In genomic region chr22:17991992-17992391, GRCh38 we compare ENCODE assay signal across 7 cellular contexts. TPM values are rescaled to one million over a fixed set of nuclear protein-coding genes. Genes with fewer than 3 reads are reported as not detected.
DNase-seq lines count a peak whose midpoint lies in the region; ATAC-seq, FAIRE-seq and TF ChIP-seq lines count a peak whose summit lies in the region.
"Not testable (repeated sequence)": the region's sequence is repeated elsewhere in the genome, so short reads cannot be mapped to it uniquely, and the experiment has no call there.

No MANE protein-coding gene starts in this region.

- not testable (repeated sequence) for H2AK5ac ChIP-seq in IMR-90 (ENCODE audit: low read depth, low read length)

- not testable (repeated sequence) for H2BK15ac ChIP-seq in IMR-90 (ENCODE audit: low read depth, low read length)

- H3K4me3 ChIP-seq in IMR-90 (ENCODE audit: insufficient read depth, low read depth, low read length); bronchial epithelial cell (ENCODE audit: low read depth, low read length); right lobe of liver; spleen: not testable (repeated sequence)

- H4K91ac ChIP-seq in IMR-90 (ENCODE audit: insufficient read depth, low read depth, low read length) = not testable (repeated sequence)

- H3K79me1 ChIP-seq in IMR-90 (ENCODE audit: low read depth in 1 of 2, low read length in 2 of 2) = peaks cover 39 to 75% of the 10 kb centered on the region in 2 experiments

- not testable (repeated sequence) for H2BK5ac ChIP-seq in IMR-90 (ENCODE audit: low read depth, low read length, poor library complexity, severe bottlenecking)

- H3K27ac ChIP-seq in IMR-90 (ENCODE audit: insufficient read depth, low read length) = not testable (repeated sequence)
- peak overlapping the region; percentile 40 for H3K27ac ChIP-seq in RWPE1
- H3K27ac ChIP-seq in right lobe of liver = peak overlapping the region in 1 of 3 donors; percentile 66
- peak overlapping the region in 5 of 8 donors; percentile 42 to 67 (median 49) for H3K27ac ChIP-seq in spleen

- peaks cover 30% of the 10 kb centered on the region for H4K20me1 ChIP-seq in IMR-90 (ENCODE audit: insufficient read depth, low read length)

- H3K4me2 ChIP-seq in IMR-90 (ENCODE audit: low read depth, low read length) = not testable (repeated sequence)

- H3K56ac ChIP-seq in IMR-90 (ENCODE audit: extremely low read depth, insufficient read depth, low read length) = not testable (repeated sequence)

- TF ChIP-seq POLR2A in IMR-90 (IDR thresholded peaks at IDR 0.05; ENCODE audit: low read depth, low read length); right lobe of liver (IDR thresholded peaks at IDR 0.05); spleen (IDR thresholded peaks at IDR 0.05): not testable (repeated sequence)

- H3K4me1 ChIP-seq in IMR-90 (ENCODE audit: control insufficient read depth, insufficient read depth, low read length) (peaks cover 20% of the 10 kb centered on the region), right lobe of liver (peaks cover 0 to 24% (median 9%) of the 10 kb centered on the region in 4 donors), spleen (peaks cover 37 to 99% (median 84%) of the 10 kb centered on the region in 6 donors)

- not testable (repeated sequence) for TF ChIP-seq RAD21 in IMR-90 (IDR thresholded peaks at IDR 0.05; ENCODE audit: low read length)

- not testable (repeated sequence) for H3K14ac ChIP-seq in IMR-90 (replicated peaks; ENCODE audit: low read depth, low read length)

- not testable (repeated sequence) for H2BK120ac ChIP-seq in IMR-90 (ENCODE audit: low read depth, low read length)

- not testable (repeated sequence) for H3K23ac ChIP-seq in IMR-90 (ENCODE audit: low read depth, low read length)

- H3K36me3 ChIP-seq in IMR-90 (ENCODE audit: control insufficient read depth, insufficient read depth, low read length); bronchial epithelial cell (ENCODE audit: control insufficient read depth, insufficient read depth, low read length); right lobe of liver; spleen: not testable (repeated sequence)

- H3K4ac ChIP-seq in IMR-90 (ENCODE audit: low read depth, low read length) = not testable (repeated sequence)

- H3K9me1 ChIP-seq in IMR-90 (ENCODE audit: insufficient read depth, low read length) = peaks cover 27% of the 10 kb centered on the region

- in situ Hi-C loops in IMR-90 (cut with MboI; ENCODE audit: low sequenced_read_pairs) = loop anchor here (5.0 kb wide), 1 partner anchor 75 kb away; no protein-coding TSS in a partner anchor

- not testable (repeated sequence) for TF ChIP-seq CTCF in IMR-90 (conservative IDR thresholded peaks at IDR 0.05; ENCODE audit: low read depth, low read length); RWPE1 (conservative IDR thresholded peaks at IDR 0.05; ENCODE audit: low read depth); bronchial epithelial cell (IDR thresholded peaks at IDR 0.05; ENCODE audit: insufficient read depth, low read length, severe bottlenecking); right lobe of liver (IDR thresholded peaks at IDR 0.05); spleen (IDR thresholded peaks at IDR 0.05 in 8 of 11, conservative IDR thresholded peaks at IDR 0.05 in 3 of 11)

- H4K8ac ChIP-seq in IMR-90 (ENCODE audit: low read depth in 2 of 2, low read length in 2 of 2) = not testable (repeated sequence)

- H3K9ac ChIP-seq in IMR-90 (ENCODE audit: low read depth, low read length) = not testable (repeated sequence)

- H4K5ac ChIP-seq in IMR-90 (ENCODE audit: low read depth, low read length) = not testable (repeated sequence)

- H2AK9ac ChIP-seq in IMR-90 (replicated peaks; ENCODE audit: low read depth, low read length, poor library complexity) = not testable (repeated sequence)

- dilution Hi-C loops in IMR-90 (cut with HindIII; ENCODE audit: low sequenced_read_pairs, unreplicated experiment) = not testable (repeated sequence)

- H2AFZ ChIP-seq in IMR-90 (replicated peaks; ENCODE audit: low read length, poor library complexity) = not testable (repeated sequence)

- CTCF ChIA-PET in IMR-90 (lab: Yijun Ruan, JAX); RWPE1 (lab: Yijun Ruan, JAX): not testable (repeated sequence)

- H3K9me3 ChIP-seq in IMR-90 (ENCODE audit: control insufficient read depth, insufficient read depth, low read length); right lobe of liver; spleen: not testable (repeated sequence)

- not testable (repeated sequence) for H3K18ac ChIP-seq in IMR-90 (ENCODE audit: low read depth, low read length)

- WGBS in IMR-90 (ENCODE audit: extremely low coverage in 2 of 2, insufficient read length in 1 of 2), 2 experiments = 100% methylated on average over 2 of the region's 4 CpGs; no CpG with 5 or more reads in 1 of the 2 experiments
- WGBS in right lobe of liver (ENCODE audit: insufficient coverage, low coverage, low lambda C conversion rate, missing lambda C conversion rate) = 70% methylated on average over 4 of the region's 4 CpGs
- 52 to 78% (median 69%) methylated on average over 3 to 4 of the region's 4 CpGs for WGBS in spleen, 5 donors

- ATAC-seq in IMR-90 (ENCODE audit: low read depth) (peak; percentile 50), Right ventricle myocardium superior (ENCODE audit: poor library complexity) (peak; percentile 74), left ventricle myocardium superior (peak; percentile 69), right lobe of liver (peak; percentile 57 to 82 (median 70))

- H3K27me3 ChIP-seq in IMR-90 (ENCODE audit: control insufficient read depth, insufficient read depth, low read length); bronchial epithelial cell (ENCODE audit: control insufficient read depth, insufficient read depth, low read length); right lobe of liver; spleen (replicated peaks in 1 of 7): not testable (repeated sequence)

- not testable (repeated sequence) for DNase-seq in IMR-90; RWPE1 (ENCODE audit: low spot score); bronchial epithelial cell (ENCODE audit: low read depth); Right ventricle myocardium superior
- peak; percentile 58 for DNase-seq in left ventricle myocardium superior
- DNase-seq in right lobe of liver = peak in 1 of 3 donors; percentile 53
- DNase-seq in spleen = peak; percentile 77

- intact Hi-C loops in IMR-90 (cut with micrococcal nuclease); Right ventricle myocardium superior (cut with DNase I); left ventricle myocardium superior (cut with micrococcal nuclease); spleen (cut with DNase I; ENCODE audit: low total_unique reads): not testable (repeated sequence)
- intact Hi-C loops in right lobe of liver (cut with DNase I) = loop anchor here in 1 of 2 donors (5.0 kb wide), 1 partner anchor 75 kb away; no protein-coding TSS in a partner anchor

- H2BK20ac ChIP-seq in IMR-90 (ENCODE audit: low read depth, low read length) = not testable (repeated sequence)

- peak; percentile 97 for FAIRE-seq in bronchial epithelial cell (lab: Jason Lieb, UNC)

- BruUV-seq in IMR-90 (replicated peaks; lab: Mats Ljungman, UMichigan) = not testable (repeated sequence)

- POLR2A ChIA-PET in IMR-90 (lab: Charles Lee; ENCODE audit: unreplicated experiment); RWPE1 (lab: Yijun Ruan, JAX; ENCODE audit: low non-redundant PET): not testable (repeated sequence)

RNA-seq across cellular contexts. Expression of gene MICAL3, which starts 32.4 kb away (rescaled TPM):
- total RNA-seq in IMR-90 (2012; rRNA removed) = 16.1 and 17.6 TPM in 2 replicates
- polyA plus RNA-seq in IMR-90 (2012; rRNA removed) = 26.8 and 30.0 TPM in 2 replicates
- 10.9 and 13.3 TPM in 2 replicates for polyA plus RNA-seq in IMR-90 (2012; cell fraction: cytosol; rRNA removed)
- 92.0 and 112 TPM in 2 replicates for polyA plus RNA-seq in IMR-90 (2012; cell fraction: nucleus; rRNA removed; ENCODE audit: low replicate concordance)
- 13.4 and 13.6 TPM in 2 replicates for total RNA-seq in bronchial epithelial cell
- 78.9 TPM for total RNA-seq in Right ventricle myocardium superior
- total RNA-seq in left ventricle myocardium superior = 90.4 TPM
- 10 to 100 TPM; 31.5 to 61.8 (median 48.2) TPM for total RNA-seq in right lobe of liver
- total RNA-seq in spleen = 100 to 1,000 TPM in 2 of 7 donors, 10 to 100 TPM in 5; 54.3 to 133 (median 92.1) TPM
- 10 to 100 TPM in 1 of 3 donors, 1 to 10 TPM in 2; 2.6 to 14.9 (median 3.1) TPM for polyA plus RNA-seq in spleen
